8 cellular contexts compared by ENCODE assay signal in the genomic region with DNA sequence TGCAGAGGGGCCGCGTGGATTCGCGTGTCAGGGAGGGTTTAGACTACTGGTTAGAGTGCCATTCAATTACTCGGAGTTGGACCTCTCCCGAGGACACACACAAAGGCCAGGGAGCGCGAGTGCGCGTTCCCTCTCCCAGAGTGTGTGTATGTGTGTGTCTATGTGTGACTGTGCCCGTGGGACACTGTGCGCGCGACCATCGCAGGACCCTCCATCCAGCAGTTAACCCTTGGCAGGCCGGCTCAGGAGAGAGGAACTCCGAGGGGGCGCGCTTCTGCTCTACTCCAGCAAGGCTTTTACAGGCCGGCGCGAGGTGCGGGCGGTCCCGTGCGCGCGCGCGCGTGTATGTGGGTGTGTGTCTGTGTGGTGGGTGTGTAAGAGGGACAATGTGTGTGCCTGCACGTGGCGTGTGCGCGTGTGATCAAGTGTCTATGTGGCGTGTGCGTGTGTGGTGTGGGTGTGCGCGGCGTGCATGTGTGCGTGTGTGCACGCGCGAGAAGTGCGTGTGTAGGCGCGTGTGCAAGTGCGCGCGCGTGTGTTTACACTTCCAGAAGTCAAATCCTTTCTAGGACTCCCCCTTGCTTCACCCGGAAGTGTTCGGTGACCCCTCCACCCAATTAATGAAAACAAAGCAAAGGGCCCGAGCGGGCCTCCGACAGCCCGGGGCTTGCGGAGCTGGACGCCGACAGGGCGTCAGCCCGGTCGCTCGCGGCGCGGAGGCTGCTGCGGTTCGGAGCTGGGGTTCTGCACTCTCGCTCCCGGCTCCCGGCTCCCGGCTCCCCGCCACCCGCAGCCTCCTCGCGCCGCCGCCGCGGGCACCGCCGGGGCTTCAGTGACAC.
DNase-seq lines count a peak whose midpoint lies in the region; ATAC-seq and TF ChIP-seq lines count a peak whose summit lies in the region.

No MANE protein-coding gene starts in this region.

- H3K9me3 ChIP-seq in H9 (ENCODE audit: control insufficient read depth, low read depth, low read length) (no peaks in the 10 kb centered on the region), skeletal muscle tissue (ENCODE audit: control insufficient read depth in 3 of 3, low read length in 3 of 3) (no peaks in the 10 kb centered on the region)

- H3K36me3 Mint-ChIP-seq in H9 (ENCODE audit: insufficient read depth in 1 of 3, low read depth in 3 of 3) (no peaks in the 10 kb centered on the region), brain (no peaks in the 10 kb centered on the region)

- H3K9me3 Mint-ChIP-seq in H9 (peaks cover 5 to 8% of the 10 kb centered on the region in 2 experiments; a peak in 2 of 5 replicates), brain (peaks cover 0 to 13% (median 6%) of the 10 kb centered on the region in 5 experiments)

- no peak overlapping the region for H2AK5ac ChIP-seq in H9 (ENCODE audit: insufficient read length, low read length)

- no peak overlapping the region for H2BK120ac ChIP-seq in H9 (ENCODE audit: low read depth, low read length, poor library complexity, severe bottlenecking)

- H3K14ac ChIP-seq in H9 (ENCODE audit: insufficient read depth, low read length), result no peak overlapping the region

- peaks cover 2% of the 10 kb centered on the region for H4K20me1 ChIP-seq in H9 (ENCODE audit: control insufficient read depth, insufficient read depth, insufficient read length)

- H3K36me3 ChIP-seq in skeletal muscle tissue (ENCODE audit: control insufficient read depth in 3 of 3, insufficient read depth in 3 of 3, low read length in 3 of 3), result no peaks in the 10 kb centered on the region

- ATAC-seq in GM18868 (IDR thresholded peaks at IDR 0.05; ENCODE audit: unreplicated experiment) (no peak), HG03196 (IDR thresholded peaks at IDR 0.05; ENCODE audit: unreplicated experiment) (no peak)

- H3K27me3 Mint-ChIP-seq in H9 (ENCODE audit: low read depth), result peaks cover 99% of the 10 kb centered on the region
- H3K27me3 Mint-ChIP-seq in brain, result peaks cover 98% of the 10 kb centered on the region

- peak; percentile 30 for DNase-seq in AG10803 (ENCODE audit: low read depth)
- DNase-seq in H9, result peak; percentile 43
- peak; percentile 72 for DNase-seq in iPS-NIHi11 (ENCODE audit: low spot score)
- no peak for DNase-seq in mucosa of gallbladder (ENCODE audit: low spot score)

- H3K79me2 ChIP-seq in H9 (ENCODE audit: insufficient read depth, low read length), result no peaks in the 10 kb centered on the region

- peak overlapping the region; percentile 82 for H3K4me2 ChIP-seq in H9 (ENCODE audit: insufficient read depth, insufficient read length, low read length)

- H4K91ac ChIP-seq in H9 (ENCODE audit: insufficient read length, low read depth, low read length), result no peak overlapping the region

- H2BK15ac ChIP-seq in H9 (ENCODE audit: low read depth, low read length), result no peak overlapping the region; the same call in 1 of the 2 replicates

- peaks cover 4% of the 10 kb centered on the region for H3K4me1 ChIP-seq in H9 (ENCODE audit: insufficient read depth, low read length)
- H3K4me1 ChIP-seq in skeletal muscle tissue (ENCODE audit: control insufficient read depth in 3 of 3, insufficient read depth in 3 of 3, low read length in 3 of 3), result peaks cover 3 to 11% (median 8%) of the 10 kb centered on the region in 3 donors

- H3K18ac ChIP-seq in H9 (ENCODE audit: insufficient read length, low read depth, low read length), result peak overlapping the region; percentile 32

- no peak overlapping the region for H2AFZ ChIP-seq in H9 (ENCODE audit: low read length)

- no peak overlapping the region for H2BK12ac ChIP-seq in H9 (ENCODE audit: insufficient read length, low read depth, low read length)

- no peaks in the 10 kb centered on the region for H3K79me1 ChIP-seq in H9 (ENCODE audit: insufficient read depth, low read depth, low read length, poor library complexity, severe bottlenecking)

- H3K27ac Mint-ChIP-seq in H9 (no peak overlapping the region), brain (peak overlapping the region in 1 of 5 experiments; percentile 28)

- H3K23ac ChIP-seq in H9 (ENCODE audit: insufficient read length, low read depth, low read length), result no peak overlapping the region

- no peak overlapping the region for H3K9ac ChIP-seq in H9 (ENCODE audit: extremely low read depth, insufficient read length, low read length)
- H3K9ac ChIP-seq in skeletal muscle tissue (ENCODE audit: low read depth in 1 of 3, low read length in 3 of 3), result peak overlapping the region in 2 of 3 donors; percentile 20 to 77

- H3K4me1 Mint-ChIP-seq in H9, result peaks cover 31 to 46% of the 10 kb centered on the region in 2 experiments
- H3K4me1 Mint-ChIP-seq in brain, result peaks cover 51% of the 10 kb centered on the region

- H3K23me2 ChIP-seq in H9 (ENCODE audit: insufficient read length, low read depth, low read length, poor library complexity, severe bottlenecking), result peaks cover 6% of the 10 kb centered on the region

- no peak overlapping the region for H3K56ac ChIP-seq in H9 (ENCODE audit: insufficient read length, low read depth, low read length)

- H2BK5ac ChIP-seq in H9 (ENCODE audit: insufficient read length, low read length), result no peak overlapping the region

- H4K5ac ChIP-seq in H9 (ENCODE audit: insufficient read length, low read depth, low read length), result no peak overlapping the region

- H3K4me3 Mint-ChIP-seq in H9 (peak overlapping the region; percentile 62 to 88), brain (peak overlapping the region; percentile 80 to 84 (median 81))

- no CpG with 5 or more reads among the region's 83 CpGs for WGBS in H9 (ENCODE audit: extremely low coverage, insufficient read length, low lambda C conversion rate)

- no peak overlapping the region for H3K4ac ChIP-seq in H9 (ENCODE audit: low read depth, low read length)

- TF ChIP-seq CTCF in AG10803 (conservative IDR thresholded peaks at IDR 0.05; ENCODE audit: low read length), result no peak
- TF ChIP-seq CTCF in H9 (conservative IDR thresholded peaks at IDR 0.05), result no peak
- TF ChIP-seq CTCF in brain (conservative IDR thresholded peaks at IDR 0.05), result no peak

- H3K4me3 ChIP-seq in AG10803 (ENCODE audit: low read length) (peak overlapping the region; percentile 66), skeletal muscle tissue (ENCODE audit: low read length in 3 of 3) (peak overlapping the region; percentile 75 to 81 (median 78))

- H3K27ac ChIP-seq in H9 (ENCODE audit: insufficient read length, low read depth, low read length), result no peak overlapping the region
- no peak overlapping the region for H3K27ac ChIP-seq in skeletal muscle tissue (ENCODE audit: low read depth, low read length)

- no peak overlapping the region for H4K8ac ChIP-seq in H9 (replicated peaks; ENCODE audit: insufficient read length, low read depth, low read length)

- no peak overlapping the region for H3T11ph ChIP-seq in H9 (ENCODE audit: low read length)

- H3K27me3 ChIP-seq in H9 (ENCODE audit: insufficient read depth, low read length) (peaks cover 78% of the 10 kb centered on the region), skeletal muscle tissue (ENCODE audit: control insufficient read depth in 3 of 3, insufficient read depth in 3 of 3, low read length in 3 of 3) (peaks cover 4 to 16% (median 15%) of the 10 kb centered on the region in 3 donors)

- no peak overlapping the region for H2BK20ac ChIP-seq in H9 (ENCODE audit: low read depth, low read length, poor library complexity, severe bottlenecking)
